Comparison of ENCODE assay signal across 13 cellular contexts in genomic region chr20:23148721-23149570, GRCh38.
DNase-seq lines count a peak whose midpoint lies in the region; ATAC-seq lines count a peak whose summit lies in the region.
"Had no signal": no experiment of that assay in that cellular context is flagged by ENCODE, and none has a peak within 500 bp of the region (broad histone marks: within the 10 kb centered on the region; RNA-seq: fewer than 3 reads in every experiment).

No MANE protein-coding gene starts in this region.

- ATAC-seq in left lobe of liver, result no peak
- ATAC-seq in GM18858 (IDR thresholded peaks at IDR 0.05; ENCODE audit: unreplicated experiment), result no peak

- no peaks in the 10 kb centered on the region for H3K9me3 ChIP-seq in adipocyte (ENCODE audit: control insufficient read depth, low read length)
- no peaks in the 10 kb centered on the region for H3K9me3 ChIP-seq in subcutaneous abdominal adipose tissue (ENCODE audit: control insufficient read depth in 5 of 5, low read length in 5 of 5)

- intact Hi-C loops in activated CD4-positive, alpha-beta T cell treated with anti-CD3 and anti-CD28 coated beads, Interleukin-2, amount 10 ng/mL, durations not matched to agents 24 days and 14 days (cut with micrococcal nuclease), result loop anchor here (2.0 to 10.0 kb wide), 2 partner anchors 62 to 256 kb away; partner anchors contain the start of gene CD93

- no peak for DNase-seq in activated CD4-positive, alpha-beta T cell treated with anti-CD3 and anti-CD28 coated beads, Interleukin-2, amount 10 ng/mL, durations not matched to agents 24 days and 14 days
- no peak for DNase-seq in activated CD4-positive, alpha-beta T cell treated with anti-CD3 and anti-CD28 coated beads for 48 hours
- DNase-seq in adipocyte (ENCODE audit: low read depth) (no peak), left lobe of liver (ENCODE audit: low spot score) (peak; percentile 35), NCI-H446 treated with DMSO at 0.1 percent for 48 hours (lab: John Stamatoyannopoulos, UW) (no peak), NCI-H82 treated with DMSO at 0.1 percent for 48 hours (lab: John Stamatoyannopoulos, UW; ENCODE audit: unreplicated experiment) (no peak)
- DNase-seq: effector memory CD4-positive, alpha-beta T cell; NCI-H1105; NCI-H345 had no signal

- peak overlapping the region; percentile 94 for H3K27ac Mint-ChIP-seq in activated CD4-positive, alpha-beta T cell treated with anti-CD3 and anti-CD28 coated beads, Interleukin-2, amount 10 ng/mL, durations not matched to agents 24 days and 14 days

- H3K27me3 Mint-ChIP-seq in activated CD4-positive, alpha-beta T cell treated with anti-CD3 and anti-CD28 coated beads, Interleukin-2, amount 10 ng/mL, durations not matched to agents 24 days and 14 days, result peaks cover 4% of the 10 kb centered on the region

- no peak overlapping the region for H3K4me3 Mint-ChIP-seq in activated CD4-positive, alpha-beta T cell treated with anti-CD3 and anti-CD28 coated beads, Interleukin-2, amount 10 ng/mL, durations not matched to agents 24 days and 14 days
- H3K4me3 Mint-ChIP-seq: neural crest cell had no signal

- H3K27me3 ChIP-seq in adipocyte (replicated peaks; ENCODE audit: control insufficient read depth, insufficient read depth, low read length) (no peaks in the 10 kb centered on the region), subcutaneous abdominal adipose tissue (ENCODE audit: control insufficient read depth in 5 of 5, insufficient read depth in 4 of 5, low read length in 5 of 5) (no peaks in the 10 kb centered on the region)

- H3K36me3 ChIP-seq in adipocyte (ENCODE audit: control insufficient read depth, insufficient read depth, low read length, severe bottlenecking), result no peaks in the 10 kb centered on the region
- H3K36me3 ChIP-seq in subcutaneous abdominal adipose tissue (ENCODE audit: control insufficient read depth in 5 of 5, insufficient read depth in 5 of 5, low read length in 5 of 5), result no peaks in the 10 kb centered on the region

- peak overlapping the region; percentile 31 for H3K9ac ChIP-seq in adipocyte (ENCODE audit: low read length)
- H3K9ac ChIP-seq in subcutaneous abdominal adipose tissue (ENCODE audit: low read length in 5 of 5), result no peak overlapping the region

- peaks cover 57% of the 10 kb centered on the region for H3K4me1 Mint-ChIP-seq in activated CD4-positive, alpha-beta T cell treated with anti-CD3 and anti-CD28 coated beads, Interleukin-2, amount 10 ng/mL, durations not matched to agents 24 days and 14 days

- H3K4me1 ChIP-seq in adipocyte (ENCODE audit: control insufficient read depth, insufficient read depth, low read length) (peaks cover 84% of the 10 kb centered on the region), subcutaneous abdominal adipose tissue (ENCODE audit: control insufficient read depth in 5 of 5, insufficient read depth in 5 of 5, low read length in 5 of 5) (peaks cover 20 to 79% (median 77%) of the 10 kb centered on the region in 5 donors)

- peak overlapping the region; percentile 35 for H3K27ac ChIP-seq in subcutaneous abdominal adipose tissue (ENCODE audit: low read depth, low read length)

- no peaks in the 10 kb centered on the region for H3K9me3 Mint-ChIP-seq in activated CD4-positive, alpha-beta T cell treated with anti-CD3 and anti-CD28 coated beads, Interleukin-2, amount 10 ng/mL, durations not matched to agents 24 days and 14 days
- H3K9me3 Mint-ChIP-seq: activated T-helper 1 cell treated with anti-CD3 and anti-CD28 coated beads, Interleukin-12 subunit alpha, Interleukin-12 subunit beta, Interleukin-2, Interleukin-4 antibody, amounts not matched to agents 30 ng/mL and 10 ng/mL and 1 ng/mL, durations not matched to agents 14 hours and 24 hours and 36 hours had no signal

- H3K4me3 ChIP-seq in adipocyte (ENCODE audit: low read length) (no peak overlapping the region), subcutaneous abdominal adipose tissue (ENCODE audit: low read depth in 1 of 5, low read length in 5 of 5) (no peak overlapping the region)

- H3K36me3 Mint-ChIP-seq in activated CD4-positive, alpha-beta T cell treated with anti-CD3 and anti-CD28 coated beads, Interleukin-2, amount 10 ng/mL, durations not matched to agents 24 days and 14 days (ENCODE audit: low read depth), result no peaks in the 10 kb centered on the region
